Comparison of ENCODE assay signal across 8 cellular contexts in the genomic region with DNA sequence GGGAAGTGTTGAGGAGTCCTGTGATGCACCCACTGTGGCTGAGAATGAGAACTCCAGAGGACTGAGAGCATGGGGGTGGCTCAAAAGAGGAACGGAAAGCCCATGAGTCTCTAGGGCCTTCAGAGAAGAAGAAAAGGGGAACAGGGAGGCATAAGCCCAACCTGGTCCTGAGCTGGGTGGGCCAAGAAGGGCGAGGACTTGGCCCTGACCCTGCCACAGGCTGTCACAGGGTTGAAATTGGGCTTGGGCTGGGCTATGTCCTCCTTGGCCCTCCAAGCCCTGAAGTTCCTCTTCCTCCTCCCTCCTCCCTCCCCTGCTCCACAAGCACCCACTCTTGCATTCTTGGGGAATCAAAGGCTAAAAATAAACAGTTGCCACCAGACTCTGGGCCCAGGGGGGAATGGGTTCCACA. TPM values are rescaled to one million over a fixed set of nuclear protein-coding genes. Genes with fewer than 3 reads are reported as not detected.
DNase-seq lines count a peak whose midpoint lies in the region; ATAC-seq and TF ChIP-seq lines count a peak whose summit lies in the region.

No MANE protein-coding gene starts in this region.

- no peak overlapping the region for H2BK120ac ChIP-seq in neuronal stem cell (ENCODE audit: low read depth, low read length)

- intact Hi-C loops in left ventricle myocardium superior (cut with micrococcal nuclease) = no loop called here

- no peak overlapping the region for H3K4me3 Mint-ChIP-seq in mesothelial cell of epicardium

- TF ChIP-seq CTCF in GM06990 (IDR thresholded peaks at IDR 0.05; ENCODE audit: insufficient read depth, low read length, poor library complexity, severe bottlenecking) (no peak), foreskin fibroblast (IDR thresholded peaks at IDR 0.05; ENCODE audit: low read depth, low read length) (no peak), mesothelial cell of epicardium (IDR thresholded peaks at IDR 0.05; ENCODE audit: unreplicated experiment) (no peak)

- no peak overlapping the region for H2BK5ac ChIP-seq in neuronal stem cell (ENCODE audit: low read length)

- H3K18ac ChIP-seq in neuronal stem cell (ENCODE audit: low read length) = no peak overlapping the region

- H3K4me1 Mint-ChIP-seq in mesothelial cell of epicardium = peaks cover 3% of the 10 kb centered on the region

- H3K36me3 ChIP-seq in GM06990 (ENCODE audit: control insufficient read depth, insufficient read depth, low read length) (no peaks in the 10 kb centered on the region), neuronal stem cell (replicated peaks in 1 of 2; ENCODE audit: control insufficient read depth in 2 of 2, insufficient read depth in 2 of 2, low read length in 2 of 2) (no peaks in the 10 kb centered on the region)

- H3K4ac ChIP-seq in neuronal stem cell (ENCODE audit: low read length) = no peak overlapping the region

- ATAC-seq in GM21515 (IDR thresholded peaks at IDR 0.05; ENCODE audit: unreplicated experiment) (peak; percentile 99), HG03565 (IDR thresholded peaks at IDR 0.05; ENCODE audit: unreplicated experiment) (peak; percentile 96), left ventricle myocardium superior (peak; percentile 81)

- H3K27me3 ChIP-seq in GM06990 (replicated peaks; ENCODE audit: control insufficient read depth, insufficient read depth, low read length) (no peaks in the 10 kb centered on the region), neuronal stem cell (ENCODE audit: control insufficient read depth in 3 of 3, insufficient read depth in 3 of 3, low read depth in 1 of 3, low read length in 3 of 3) (peaks cover 0 to 5% (median 0%) of the 10 kb centered on the region in 3 experiments)

- H3K23ac ChIP-seq in neuronal stem cell (ENCODE audit: low read depth, low read length, poor library complexity) = no peak overlapping the region

- H3K79me1 ChIP-seq in neuronal stem cell (ENCODE audit: low read depth, low read length) = no peaks in the 10 kb centered on the region

- no peaks in the 10 kb centered on the region for H3K36me3 Mint-ChIP-seq in mesothelial cell of epicardium

- no peak overlapping the region for H3K27ac Mint-ChIP-seq in mesothelial cell of epicardium

- H3K9me3 Mint-ChIP-seq in mesothelial cell of epicardium = no peaks in the 10 kb centered on the region

- H2BK15ac ChIP-seq in neuronal stem cell (ENCODE audit: low read length) = no peak overlapping the region

- no peak overlapping the region for H4K91ac ChIP-seq in neuronal stem cell (ENCODE audit: low read depth, low read length, poor library complexity)

- no peak overlapping the region for H4K8ac ChIP-seq in neuronal stem cell (ENCODE audit: low read depth, low read length)

- H3K9ac ChIP-seq in neuronal stem cell (ENCODE audit: low read depth, low read length, poor library complexity) = no peak overlapping the region

- no peak overlapping the region for H2BK12ac ChIP-seq in neuronal stem cell (ENCODE audit: low read length)

- no peaks in the 10 kb centered on the region for H3K9me3 ChIP-seq in neuronal stem cell (replicated peaks in 1 of 2; ENCODE audit: control insufficient read depth in 2 of 2, insufficient read depth in 1 of 2, low read depth in 1 of 2, low read length in 2 of 2)

- no peak overlapping the region for H2AFZ ChIP-seq in neuronal stem cell (ENCODE audit: low read length)

- peaks cover 21% of the 10 kb centered on the region for H3K27me3 Mint-ChIP-seq in mesothelial cell of epicardium (ENCODE audit: low read depth)

- no peak overlapping the region for H3K14ac ChIP-seq in neuronal stem cell (ENCODE audit: low read length)

- H3K4me2 ChIP-seq in neuronal stem cell (ENCODE audit: insufficient read depth, low read length, poor library complexity, severe bottlenecking) = no peak overlapping the region

- DNase-seq in GM06990 (ENCODE audit: extremely low read depth, insufficient read length) (peak; percentile 69), left ventricle myocardium superior (peak; percentile 64), foreskin fibroblast (no peak), neuronal stem cell (ENCODE audit: low spot score) (no peak), mesothelial cell of epicardium (ENCODE audit: low spot score in 2 of 2, unreplicated experiment in 2 of 2) (no peak)
- DNase-seq in stimulated activated naive CD4-positive, alpha-beta T cell (lab: John Stamatoyannopoulos, UW) = no peak

- H3K27ac ChIP-seq in neuronal stem cell (replicated peaks; ENCODE audit: low read length) = no peak overlapping the region

- H2AK5ac ChIP-seq in neuronal stem cell (ENCODE audit: low read depth, low read length) = no peak overlapping the region

- no peak overlapping the region for H3K4me3 ChIP-seq in GM06990 (replicated peaks; ENCODE audit: low read depth, low read length)
- H3K4me3 ChIP-seq in foreskin fibroblast (ENCODE audit: low read depth in 1 of 2, low read length in 2 of 2) = no peak overlapping the region
- H3K4me3 ChIP-seq in neuronal stem cell (ENCODE audit: low read length in 2 of 2) = no peak overlapping the region

- no CpG with 5 or more reads among the region's 2 CpGs for WGBS in neuronal stem cell (ENCODE audit: extremely low coverage in 2 of 2, insufficient read length in 2 of 2, insufficient replicate concordance in 1 of 2), 2 donors

- H3K4me1 ChIP-seq in neuronal stem cell (ENCODE audit: control insufficient read depth in 2 of 2, insufficient read depth in 1 of 2, low read depth in 1 of 2, low read length in 2 of 2) = no peaks in the 10 kb centered on the region

RNA-seq across cellular contexts. Expression of a gene that starts 49.3 kb away (rescaled TPM):
- 35.1 TPM for total RNA-seq in left ventricle myocardium superior
- polyA plus RNA-seq in neuronal stem cell (2013, experiment 1 of 2) = 0.66 TPM
- polyA plus RNA-seq in neuronal stem cell (2013, experiment 2 of 2) = 0.65 TPM
- 0.99 to 1.3 TPM (median 1.00 TPM) in 3 replicates for total RNA-seq in mesothelial cell of epicardium

Comparison
In these comparisons a context has a peak if more than half of its experiments do, and no peak if none do; other contexts are left out.
1. DNase-seq: peak in GM06990 (single experiment) and left ventricle myocardium superior (single experiment); none in foreskin fibroblast (0 of 2), neuronal stem cell (single experiment), mesothelial cell of epicardium (0 of 2) and stimulated activated naive CD4-positive, alpha-beta T cell (0 of 6).
2. RNA of a gene that starts 49.3 kb away (total RNA-seq): 35.1 TPM in left ventricle myocardium superior (single experiment); 0.99 to 1.3 TPM in mesothelial cell of epicardium; every median in the first group is over 10 times any median in the second.
3. Peak in every context shown above with its lines, with median percentiles within 50 percentile points of each other: ATAC-seq.